In the genomic region with DNA sequence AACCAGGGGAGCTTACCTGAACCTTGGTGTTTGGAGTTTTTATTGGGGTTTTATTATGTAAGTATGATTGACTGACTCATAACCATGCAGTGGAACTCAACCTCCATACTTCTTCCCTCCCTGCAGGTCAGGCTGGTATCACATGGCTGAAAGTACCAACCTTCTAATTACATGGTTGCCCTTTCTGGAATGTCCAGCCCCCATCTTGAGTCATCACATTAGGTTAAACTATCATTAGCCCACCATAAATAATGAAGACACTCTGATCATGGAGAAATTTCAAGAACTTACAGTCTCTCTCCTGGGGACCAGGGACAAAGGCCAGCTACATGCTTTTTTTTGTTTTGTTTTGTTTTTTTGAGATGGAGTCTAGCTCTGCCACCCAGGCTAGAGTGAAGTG, we compare ENCODE assay signal across 27 cellular contexts.
"Had no signal": no experiment of that assay in that cellular context is flagged by ENCODE, and none has a peak within 500 bp of the region (broad histone marks: within the 10 kb centered on the region; RNA-seq: fewer than 3 reads in every experiment).

No MANE protein-coding gene starts in this region.

- DNase-seq: activated CD4-positive, alpha-beta T cell treated with anti-CD3 and anti-CD28 coated beads for 48 hours; activated CD4-positive, CD25-positive, alpha-beta regulatory T cell; activated CD8-positive, alpha-beta memory T cell treated with anti-CD3 and anti-CD28 coated beads for 24 hours; activated CD8-positive, alpha-beta memory T cell treated with anti-CD3 and anti-CD28 coated beads, Interleukin-2, amount 50 U/mL, for 4 hours; activated naive CD4-positive, alpha-beta T cell treated with Interleukin-2 at 50 U/mL for 16 hours; activated naive CD8-positive, alpha-beta T cell treated with anti-CD3 and anti-CD28 coated beads for 36 hours; activated T-cell treated with anti-CD3 and anti-CD28 coated beads, Interleukin-2, amount 50 U/mL, for 24 hours; amniotic stem cell; colonic mucosa; dorsolateral prefrontal cortex; gastrocnemius medialis; hippocampal formation; kidney glomerular epithelial cell; left ventricle myocardium inferior; natural killer cell; stimulated activated CD4-positive, alpha-beta T cell treated with anti-CD3 and anti-CD28 coated beads, Interleukin-12 subunit alpha, Interleukin-12 subunit beta, amount 100 ng/mL, for 4 hours; stimulated activated CD4-positive, alpha-beta T cell treated with anti-CD3 and anti-CD28 coated beads, Interleukin-4, amount 100 ng/mL, for 4 hours; stomach; T-helper 17 cell had no signal

- H3K27me3 Mint-ChIP-seq: activated naive CD8-positive, alpha-beta T cell treated with anti-CD3 and anti-CD28 coated beads for 36 hours; activated T-cell treated with anti-CD3 and anti-CD28 coated beads, Interleukin-2, amount 50 U/mL, for 24 hours; central memory CD8-positive, alpha-beta T cell; progenitor cell of endocrine pancreas; T-helper 17 cell had no signal

- H3K27me3 ChIP-seq: breast epithelium, colonic mucosa, dorsolateral prefrontal cortex, esophagus muscularis mucosa, gastrocnemius medialis, right atrium auricular region, stomach, suprapubic skin, tibial nerve had no signal

- H3K9me3 ChIP-seq: gastrocnemius medialis, right atrium auricular region, suprapubic skin had no signal

- H3K27ac ChIP-seq: breast epithelium, colonic mucosa, dorsolateral prefrontal cortex, gastrocnemius medialis, left ventricle myocardium inferior, right atrium auricular region, stomach, suprapubic skin, tibial nerve had no signal

- H3K27ac Mint-ChIP-seq: activated naive CD8-positive, alpha-beta T cell treated with anti-CD3 and anti-CD28 coated beads for 36 hours; activated T-cell treated with anti-CD3 and anti-CD28 coated beads, Interleukin-2, amount 50 U/mL, for 24 hours; natural killer cell; progenitor cell of endocrine pancreas; T-helper 17 cell had no signal

- H3K36me3 ChIP-seq: breast epithelium, colonic mucosa, esophagus muscularis mucosa, gastrocnemius medialis, right atrium auricular region had no signal

- H3K4me3 Mint-ChIP-seq: activated naive CD8-positive, alpha-beta T cell treated with anti-CD3 and anti-CD28 coated beads for 36 hours; activated T-cell treated with anti-CD3 and anti-CD28 coated beads, Interleukin-2, amount 50 U/mL, for 24 hours; central memory CD8-positive, alpha-beta T cell; mesothelial cell of epicardium; natural killer cell; T-helper 17 cell had no signal

- H3K4me1 Mint-ChIP-seq: activated naive CD8-positive, alpha-beta T cell treated with anti-CD3 and anti-CD28 coated beads for 36 hours had no signal

- H3K4me3 ChIP-seq: breast epithelium, colonic mucosa, dorsolateral prefrontal cortex, esophagus muscularis mucosa, gastrocnemius medialis, left ventricle myocardium inferior, right atrium auricular region, stomach, suprapubic skin, tibial nerve had no signal

- ATAC-seq: gastrocnemius medialis, natural killer cell, T-helper 17 cell had no signal

- H3K4me1 ChIP-seq: breast epithelium, colonic mucosa, gastrocnemius medialis, right atrium auricular region, stomach, suprapubic skin, tibial nerve had no signal
